In genomic region chr7:112449902-112450806, GRCh38 we compare ENCODE assay signal across 8 cellular contexts. TPM values are rescaled to one million over a fixed set of nuclear protein-coding genes. Genes with fewer than 3 reads are reported as not detected.
DNase-seq lines count a peak whose midpoint lies in the region; ATAC-seq and TF ChIP-seq lines count a peak whose summit lies in the region.

TSS of gene IFRD1 (plus strand) at chr7:112450460. CDS start at chr7:112450689, 229 bp downstream.

- TF ChIP-seq POLR2A in GM15510 (IDR thresholded peaks at IDR 0.05; ENCODE audit: borderline replicate concordance, extremely low read depth, insufficient read length): peak; percentile 99

- TF ChIP-seq CTCF in progenitor cell of endocrine pancreas (IDR thresholded peaks at IDR 0.05; ENCODE audit: unreplicated experiment): no peak

- H3K9me3 ChIP-seq in T-helper 17 cell (ENCODE audit: control insufficient read depth, low read length, poor library complexity, severe bottlenecking): no peaks in the 10 kb centered on the region

- H3K27ac Mint-ChIP-seq in T-helper 17 cell (peak within 1 kb of the TSS; percentile 99), progenitor cell of endocrine pancreas (peak within 1 kb of the TSS; percentile 100)

- H3K27me3 Mint-ChIP-seq in T-helper 17 cell: no peaks in the 10 kb centered on the region
- no peaks in the 10 kb centered on the region for H3K27me3 Mint-ChIP-seq in progenitor cell of endocrine pancreas

- H3K4me1 Mint-ChIP-seq in T-helper 17 cell (peaks cover 42% of the 10 kb centered on the region), progenitor cell of endocrine pancreas (ENCODE audit: low read depth) (peaks cover 32% of the 10 kb centered on the region)

- no peaks in the 10 kb centered on the region for H3K9me3 Mint-ChIP-seq in progenitor cell of endocrine pancreas (ENCODE audit: low read depth)

- intact Hi-C loops in left cardiac atrium (cut with DNase I): loop anchor here in 1 of 2 donors (5.0 kb wide), 1 partner anchor 47 kb away; no protein-coding TSS in a partner anchor

- H3K4me3 Mint-ChIP-seq in T-helper 17 cell (peak within 1 kb of the TSS; percentile 100), progenitor cell of endocrine pancreas (ENCODE audit: low read depth) (peak within 1 kb of the TSS; percentile 99)

- H3K36me3 Mint-ChIP-seq in T-helper 17 cell (ENCODE audit: low read depth) (peaks cover 7% of the 10 kb centered on the region), progenitor cell of endocrine pancreas (ENCODE audit: insufficient read depth) (peaks cover 3% of the 10 kb centered on the region)

- DNase-seq in NCI-H1694 treated with DMSO at 0.1 percent for 48 hours (lab: John Stamatoyannopoulos, UW) (peak; percentile 97), T-helper 17 cell (peak; percentile 95 to 99 (median 97)), amygdala (lab: John Stamatoyannopoulos, UW) (peak; percentile 77 to 100 (median 99)), left cardiac atrium (peak; percentile 99), progenitor cell of endocrine pancreas (ENCODE audit: low spot score, unreplicated experiment) (peak; percentile 98), ureter (ENCODE audit: low spot score) (peak; percentile 100)

- peak; percentile 74 for ATAC-seq in HG02885 (IDR thresholded peaks at IDR 0.05; ENCODE audit: poor library complexity, unreplicated experiment)
- ATAC-seq in T-helper 17 cell: peak; percentile 83
- peak; percentile 91 to 96 for ATAC-seq in left cardiac atrium

RNA-seq across cellular contexts. Expression of gene IFRD1, which starts in this region (rescaled TPM):
- 100 to 1,000 TPM; 269 to 276 TPM for total RNA-seq in T-helper 17 cell
- 10 to 100 TPM; 22.2 to 42.2 TPM for total RNA-seq in left cardiac atrium
- total RNA-seq in progenitor cell of endocrine pancreas: 76.6 and 82.4 TPM in 2 replicates
- total RNA-seq in ureter: 41.4 TPM

Comparison
In these comparisons a context has a peak if more than half of its experiments do, and no peak if none do; other contexts are left out.
1. Peak in every context shown above with its lines: DNase-seq and ATAC-seq.